Comparison of ENCODE assay signal across 11 cellular contexts in the genomic region with DNA sequence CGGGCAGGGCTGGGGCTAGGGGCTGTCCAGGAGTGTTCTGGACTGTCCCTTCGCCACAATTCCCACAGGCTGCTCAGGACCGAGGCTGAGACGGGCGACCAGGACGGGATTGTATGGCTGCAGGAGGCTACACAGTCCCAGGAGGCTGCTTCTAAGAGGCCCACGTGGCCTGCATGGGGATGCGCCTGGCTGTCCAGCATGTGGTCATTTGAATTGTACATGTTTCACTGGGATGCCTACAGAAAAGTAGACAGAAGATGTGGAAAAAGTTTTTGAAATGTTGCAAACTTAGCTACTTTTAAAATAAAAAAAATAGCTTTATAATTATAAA. TPM values are rescaled to one million over a fixed set of nuclear protein-coding genes. Genes with fewer than 3 reads are reported as not detected.
DNase-seq lines count a peak whose midpoint lies in the region; ATAC-seq and TF ChIP-seq lines count a peak whose summit lies in the region.
"Had no signal": no experiment of that assay in that cellular context is flagged by ENCODE, and none has a peak within 500 bp of the region (broad histone marks: within the 10 kb centered on the region; RNA-seq: fewer than 3 reads in every experiment).

No MANE protein-coding gene starts in this region.

- WGBS in suprapubic skin: 82% methylated on average over 8 of the region's 8 CpGs

- no peaks in the 10 kb centered on the region for H3K36me3 Mint-ChIP-seq in brain
- H3K36me3 Mint-ChIP-seq in naive thymus-derived CD8-positive, alpha-beta T cell: no peaks in the 10 kb centered on the region

- H3K4me1 Mint-ChIP-seq in brain: peaks cover 72% of the 10 kb centered on the region
- peaks cover 0 to 7% (median 3%) of the 10 kb centered on the region in 4 donors for H3K4me1 Mint-ChIP-seq in naive thymus-derived CD8-positive, alpha-beta T cell

- TF ChIP-seq CTCF in brain (conservative IDR thresholded peaks at IDR 0.05) (no peak), suprapubic skin (IDR thresholded peaks at IDR 0.05) (no peak)

- H3K27ac Mint-ChIP-seq in brain: peak overlapping the region in 3 of 5 experiments; percentile 43 to 97 (median 86)
- H3K27ac Mint-ChIP-seq in naive thymus-derived CD8-positive, alpha-beta T cell: no peak overlapping the region

- H3K36me3 ChIP-seq in HUES6 (ENCODE audit: control insufficient read depth, insufficient read depth, low read length): no peaks in the 10 kb centered on the region
- H3K36me3 ChIP-seq in iPS-15b (ENCODE audit: control insufficient read depth, insufficient read depth, low read length): no peaks in the 10 kb centered on the region
- H3K36me3 ChIP-seq in suprapubic skin: no peaks in the 10 kb centered on the region
- no peaks in the 10 kb centered on the region for H3K36me3 ChIP-seq in effector memory CD4-positive, alpha-beta T cell (ENCODE audit: control insufficient read depth, insufficient read depth, low read length)

- H3K27me3 ChIP-seq in HUES6 (ENCODE audit: control insufficient read depth, insufficient read depth, low read length) (0 out of 2 replicates have a peak, but pooled peaks cover under 1% of the 10 kb centered on the region), iPS-15b (ENCODE audit: control insufficient read depth, insufficient read depth, low read length) (no peaks in the 10 kb centered on the region), suprapubic skin (no peaks in the 10 kb centered on the region)
- no peaks in the 10 kb centered on the region for H3K27me3 ChIP-seq in effector memory CD4-positive, alpha-beta T cell (replicated peaks; ENCODE audit: control insufficient read depth, insufficient read depth, low read length, poor library complexity, severe bottlenecking)

- POLR2A ChIA-PET in naive thymus-derived CD8-positive, alpha-beta T cell (lab: Charles Lee): no interaction called here

- no peaks in the 10 kb centered on the region for H3K9me3 Mint-ChIP-seq in brain
- no peaks in the 10 kb centered on the region for H3K9me3 Mint-ChIP-seq in naive thymus-derived CD8-positive, alpha-beta T cell
- H3K9me3 Mint-ChIP-seq: activated CD4-positive, alpha-beta T cell treated with anti-CD3 and anti-CD28 coated beads, Interleukin-2, amount 10 ng/mL, durations not matched to agents 7 days and 5 days; dendritic cell treated with granulocyte-macrophage colony-stimulating factor and Interleukin-4, amounts not matched to agents 40 ng/mL and 50 ng/mL, for 4 days had no signal

- H3K27ac ChIP-seq in HUES6 (ENCODE audit: low read depth, low read length) (peak overlapping the region; percentile 76), suprapubic skin (peak overlapping the region; percentile 28)
- H3K27ac ChIP-seq in effector memory CD4-positive, alpha-beta T cell (ENCODE audit: insufficient read depth, low read length, poor library complexity, severe bottlenecking): no peak overlapping the region

- TF ChIP-seq EP300 in suprapubic skin (IDR thresholded peaks at IDR 0.05): no peak

- H3K9ac ChIP-seq in HUES6 (ENCODE audit: low read length) (peak overlapping the region; percentile 70), iPS-15b (ENCODE audit: low read depth, low read length) (peak overlapping the region; percentile 3)

- H3K4me1 ChIP-seq in HUES6 (ENCODE audit: control insufficient read depth, insufficient read depth, low read length) (peaks cover 14% of the 10 kb centered on the region), iPS-15b (ENCODE audit: control insufficient read depth, insufficient read depth, low read length) (peaks cover 2% of the 10 kb centered on the region), suprapubic skin (peaks cover 32% of the 10 kb centered on the region)
- H3K4me1 ChIP-seq in effector memory CD4-positive, alpha-beta T cell (ENCODE audit: control insufficient read depth, insufficient read depth, low read length, poor library complexity, severe bottlenecking): peaks cover 4% of the 10 kb centered on the region

- H3K27me3 Mint-ChIP-seq in brain: peaks cover 25% of the 10 kb centered on the region
- H3K27me3 Mint-ChIP-seq in naive thymus-derived CD8-positive, alpha-beta T cell: peaks cover 22 to 56% (median 39%) of the 10 kb centered on the region in 5 donors

- no peak for ATAC-seq in GM21390 (IDR thresholded peaks at IDR 0.05; ENCODE audit: unreplicated experiment)
- ATAC-seq in naive thymus-derived CD8-positive, alpha-beta T cell: no peak

- H3K9me3 ChIP-seq in HUES6 (ENCODE audit: control insufficient read depth, insufficient read depth, low read depth, low read length) (no peaks in the 10 kb centered on the region), iPS-15b (ENCODE audit: control insufficient read depth, insufficient read depth, low read length) (no peaks in the 10 kb centered on the region), suprapubic skin (no peaks in the 10 kb centered on the region)
- no peaks in the 10 kb centered on the region for H3K9me3 ChIP-seq in effector memory CD4-positive, alpha-beta T cell (ENCODE audit: control insufficient read depth, low read length)

- H3K4me3 Mint-ChIP-seq in brain: no peak overlapping the region
- H3K4me3 Mint-ChIP-seq in naive thymus-derived CD8-positive, alpha-beta T cell: no peak overlapping the region
- H3K4me3 Mint-ChIP-seq: activated CD4-positive, alpha-beta T cell treated with anti-CD3 and anti-CD28 coated beads, Interleukin-2, amount 10 ng/mL, durations not matched to agents 7 days and 5 days had no signal

- H3K4me3 ChIP-seq in HUES6 (ENCODE audit: low read depth, low read length) (no peak overlapping the region), iPS-15b (ENCODE audit: low read depth, low read length) (no peak overlapping the region), suprapubic skin (no peak overlapping the region)
- no peak overlapping the region for H3K4me3 ChIP-seq in effector memory CD4-positive, alpha-beta T cell (ENCODE audit: insufficient read depth, low read depth, low read length, poor library complexity, severe bottlenecking)

- no peak for DNase-seq in suprapubic skin (ENCODE audit: low spot score in 2 of 2)
- DNase-seq in MV-4-11 (lab: John Stamatoyannopoulos, UW): no peak
- DNase-seq in naive thymus-derived CD8-positive, alpha-beta T cell: no peak
- no peak for DNase-seq in effector memory CD4-positive, alpha-beta T cell
- DNase-seq: activated CD4-positive, alpha-beta T cell treated with anti-CD3 and anti-CD28 coated beads, Interleukin-2, amount 10 ng/mL, durations not matched to agents 7 days and 5 days; activated gamma-delta T cell had no signal

- no peak for TF ChIP-seq POLR2A in suprapubic skin (IDR thresholded peaks at IDR 0.05)

RNA-seq across cellular contexts. Expression of gene SPTLC1, which starts 32.6 kb away (rescaled TPM):
- polyA plus RNA-seq in brain (ENCODE audit: insufficient read depth, low read depth, low replicate concordance): 61.1 TPM
- 100 to 1,000 TPM; 105 to 115 (median 109) TPM for total RNA-seq in suprapubic skin
- 10 to 100 TPM; 57.0 to 58.2 TPM for total RNA-seq in naive thymus-derived CD8-positive, alpha-beta T cell
- 10 to 100 TPM; 36.0 to 41.4 (median 40.5) TPM for polyA plus RNA-seq in naive thymus-derived CD8-positive, alpha-beta T cell

Comparison
In these comparisons a context has a peak if more than half of its experiments do, and no peak if none do; other contexts are left out.
1. H3K27ac Mint-ChIP-seq: peak in brain (3 of 5); none in naive thymus-derived CD8-positive, alpha-beta T cell (0 of 10).